Comparison of ENCODE assay signal across 8 cellular contexts in genomic region chr4:174378951-174379350, GRCh38.
"Had no signal": no experiment of that assay in that cellular context is flagged by ENCODE, and none has a peak within 500 bp of the region (broad histone marks: within the 10 kb centered on the region; RNA-seq: fewer than 3 reads in every experiment).

No MANE protein-coding gene starts in this region.

- DNase-seq: IMR-90, KBM-7, KG1 had no signal

- H3K36me3 Mint-ChIP-seq: IgD-negative memory B cell had no signal

- H3K27ac ChIP-seq: HL-60 had no signal

- H3K4me1 Mint-ChIP-seq: IgD-negative memory B cell had no signal

- H3K9me3 Mint-ChIP-seq: IgD-negative memory B cell had no signal

- H3K27ac Mint-ChIP-seq: IgD-negative memory B cell had no signal

- FAIRE-seq: HepG2, HTR-8/SVneo, K562 had no signal

- H3K4me3 Mint-ChIP-seq: IgD-negative memory B cell had no signal

- H3K4me3 ChIP-seq: K562 had no signal

- H3K27me3 Mint-ChIP-seq: IgD-negative memory B cell had no signal

- ATAC-seq: HepG2, K562 had no signal
